In genomic region chr6:52504778-52505127, GRCh38 we compare ENCODE assay signal across 1 cellular context.
TF ChIP-seq lines count a peak whose summit lies in the region.

No MANE protein-coding gene starts in this region.

TF ChIP-seq in WTC11, 78 proteins besides CTCF, POLR2A, EP300 and RAD21 (continued from another document):
- TF ChIP-seq ATF6 (CRISPR knock-in tag; IDR thresholded peaks at IDR 0.05), result no peak
- no peak for TF ChIP-seq MLX (CRISPR knock-in tag; IDR thresholded peaks at IDR 0.05)
- no peak for TF ChIP-seq ATF2 (CRISPR knock-in tag; IDR thresholded peaks at IDR 0.05; ENCODE audit: borderline replicate concordance, low read depth)
- no peak for TF ChIP-seq SMAD4 (CRISPR knock-in tag; IDR thresholded peaks at IDR 0.05)
- TF ChIP-seq ZNF416 (CRISPR knock-in tag; IDR thresholded peaks at IDR 0.05), result no peak
- no peak for TF ChIP-seq ZBTB43 (CRISPR knock-in tag; IDR thresholded peaks at IDR 0.05)
- no peak for TF ChIP-seq MYBL2 (CRISPR knock-in tag; IDR thresholded peaks at IDR 0.05)
- no peak for TF ChIP-seq ZMAT4 (CRISPR knock-in tag; IDR thresholded peaks at IDR 0.05)
